In the genomic region with DNA sequence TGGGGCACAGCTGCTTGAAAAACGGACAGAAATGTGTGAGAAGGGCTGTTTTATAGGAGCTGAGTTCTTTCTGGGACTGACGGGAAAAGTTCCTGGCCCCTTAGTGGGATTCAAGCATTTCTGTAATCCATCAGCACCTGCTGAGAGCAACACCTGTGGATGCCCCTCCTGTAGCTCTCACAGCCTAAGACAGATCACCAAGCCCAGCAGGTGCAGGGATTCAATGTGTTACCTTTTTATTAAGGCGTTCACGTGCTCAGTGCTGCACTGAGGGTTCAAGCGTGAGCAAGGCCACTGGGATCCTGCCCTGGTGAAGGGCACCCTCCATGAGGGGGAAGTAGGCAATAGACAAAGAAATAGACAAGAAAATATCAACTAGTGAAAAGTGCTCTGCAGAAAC, we compare ENCODE assay signal across 27 cellular contexts. TPM values are rescaled to one million over a fixed set of nuclear protein-coding genes. Genes with fewer than 3 reads are reported as not detected.
DNase-seq lines count a peak whose midpoint lies in the region; TF ChIP-seq lines count a peak whose summit lies in the region.
"Had no signal": no experiment of that assay in that cellular context is flagged by ENCODE, and none has a peak within 500 bp of the region (broad histone marks: within the 10 kb centered on the region; RNA-seq: fewer than 3 reads in every experiment).

No MANE protein-coding gene starts in this region.

- POLR2A ChIA-PET in HEK293 (lab: Yijun Ruan, JAX), result no interaction called here

- peaks cover 4% of the 10 kb centered on the region for H3K4me1 Mint-ChIP-seq in endodermal cell

- peaks cover 3% of the 10 kb centered on the region for H3K27me3 Mint-ChIP-seq in endodermal cell (ENCODE audit: insufficient read depth)

- H3K27me3 ChIP-seq in endodermal cell (ENCODE audit: control insufficient read depth, insufficient read depth, low read length, poor library complexity, severe bottlenecking), result no peaks in the 10 kb centered on the region
- H3K27me3 ChIP-seq: BLaER1, SJSA1 had no signal

- H3K9ac ChIP-seq in endodermal cell (ENCODE audit: extremely low read depth, low read length, poor library complexity, severe bottlenecking), result no peak overlapping the region
- H3K9ac ChIP-seq: BLaER1 had no signal

- 80 to 85% methylated on average over 5 of the region's 5 CpGs for WGBS in endodermal cell (ENCODE audit: insufficient coverage in 1 of 2, insufficient read length in 1 of 2), 2 experiments

- no peak overlapping the region for H3K4me3 ChIP-seq in HEK293 (ENCODE audit: low read depth, low read length)
- H3K4me3 ChIP-seq in endodermal cell (ENCODE audit: low read length), result no peak overlapping the region
- H3K4me3 ChIP-seq: BLaER1, K562, PC-9, SJSA1 had no signal

- intact Hi-C loops in posterior vena cava (cut with DNase I), result no loop called here

- H3K9me3 Mint-ChIP-seq in endodermal cell, result peaks cover 3% of the 10 kb centered on the region
- H3K9me3 Mint-ChIP-seq: HFFc6 had no signal

- H3K27ac Mint-ChIP-seq in endodermal cell, result no peak overlapping the region
- H3K27ac Mint-ChIP-seq: CD4-positive, CD25-positive, alpha-beta regulatory T cell; H9; HFFc6 had no signal

- DNase-seq in COLO668 (lab: John Stamatoyannopoulos, UW; ENCODE audit: unreplicated experiment) (peak; percentile 62), NCI-H2107 treated with DMSO at 0.1 percent for 48 hours (lab: John Stamatoyannopoulos, UW; ENCODE audit: unreplicated experiment) (peak; percentile 32), endodermal cell (peak; percentile 58), RPMI8226 (no peak), posterior vena cava (ENCODE audit: low spot score) (no peak), superior temporal gyrus (ENCODE audit: extremely low spot score) (no peak)
- DNase-seq in activated naive CD4-positive, alpha-beta T cell treated with Interleukin-2 at 50 U/mL for 16 hours, result no peak
- DNase-seq: CD4-positive, CD25-positive, alpha-beta regulatory T cell; COR-L47; DMS53; H9; HFFc6; MV-4-11; NCI-H1105 treated with DMSO at 0.1 percent for 48 hours; NCI-H1694; NCI-H2029 treated with DMSO at 0.1 percent for 48 hours; NCI-H226; NCI-H524; NCI-H774; PC-9; Right ventricle myocardium superior; T-helper 2 cell had no signal

- no peaks in the 10 kb centered on the region for H3K36me3 Mint-ChIP-seq in endodermal cell (ENCODE audit: low read depth)
- H3K36me3 Mint-ChIP-seq: CD4-positive, CD25-positive, alpha-beta regulatory T cell had no signal

- TF ChIP-seq CTCF in HEK293 (tag by site-specific recombination; IDR thresholded peaks at IDR 0.05), result no peak
- no peak for TF ChIP-seq CTCF in endodermal cell (conservative IDR thresholded peaks at IDR 0.05)

- H3K4me3 Mint-ChIP-seq in endodermal cell, result no peak overlapping the region
- H3K4me3 Mint-ChIP-seq: CD4-positive, CD25-positive, alpha-beta regulatory T cell; H9; HFFc6 had no signal

- H3K9me3 ChIP-seq in HEK293 (ENCODE audit: control insufficient read depth, insufficient read depth, low read depth, low read length) (no peaks in the 10 kb centered on the region), endodermal cell (ENCODE audit: control insufficient read depth, low read length) (peaks cover 5% of the 10 kb centered on the region)
- H3K9me3 ChIP-seq: SJSA1 had no signal

- no peaks in the 10 kb centered on the region for H3K36me3 ChIP-seq in HEK293 (ENCODE audit: control insufficient read depth in 2 of 2, insufficient read depth in 1 of 2, low read length in 2 of 2)
- H3K36me3 ChIP-seq in endodermal cell (ENCODE audit: control insufficient read depth, insufficient read depth, low read length), result no peaks in the 10 kb centered on the region
- H3K36me3 ChIP-seq: BLaER1, SJSA1 had no signal

- H3K4me1 ChIP-seq in HEK293 (ENCODE audit: control insufficient read depth, insufficient read depth, low read length) (peaks cover 2% of the 10 kb centered on the region; the same call in 1 of the 2 replicates), endodermal cell (ENCODE audit: control insufficient read depth, insufficient read depth, low read length) (no peaks in the 10 kb centered on the region)

- H3K27ac ChIP-seq in HEK293 (ENCODE audit: extremely low read depth, low read depth, low read length) (no peak overlapping the region), endodermal cell (ENCODE audit: low read depth, low read length) (no peak overlapping the region)
- H3K27ac ChIP-seq: BLaER1, PC-9, SJSA1 had no signal

- CTCF ChIA-PET in HEK293 (lab: Yijun Ruan, JAX), result no interaction called here

TF ChIP-seq in HEK293, 187 proteins besides CTCF, POLR2A, EP300 and RAD21:
- peak; percentile 58; the same call in 1 of the 2 replicates for TF ChIP-seq SCRT1 (tag by site-specific recombination; IDR thresholded peaks at IDR 0.05; ENCODE audit: borderline replicate concordance)
- TF ChIP-seq ZNF174 (tag by site-specific recombination; IDR thresholded peaks at IDR 0.05), result no peak
- peak; percentile 71 for TF ChIP-seq SCRT2 (tag by site-specific recombination; IDR thresholded peaks at IDR 0.05)

RNA-seq across cellular contexts. Expression of gene OLFML2B, which starts 14.9 kb away (rescaled TPM):
- total RNA-seq in endodermal cell (under 1 TPM; 0.75 to 1.00 TPM), posterior vena cava (10 to 100 TPM; 30.8 to 49.7 TPM)
- 5.8 TPM for polyA plus RNA-seq in endodermal cell (2013, experiment 1 of 2)
- polyA plus RNA-seq in endodermal cell (2013, experiment 2 of 2), result 5.5 TPM
- total RNA-seq: CD4-positive, CD25-positive, alpha-beta regulatory T cell; K562; MCF 10A; PC-9 had no signal
- polyA plus RNA-seq: K562 had no signal

Comparison
In these comparisons a context has a peak if more than half of its experiments do, and no peak if none do; other contexts are left out.
1. DNase-seq: peak in COLO668 (single experiment), NCI-H2107 treated with DMSO at 0.1 percent for 48 hours (single experiment) and endodermal cell (single experiment); none in RPMI8226 (single experiment), activated naive CD4-positive, alpha-beta T cell treated with Interleukin-2 at 50 U/mL for 16 hours (single experiment), posterior vena cava (single experiment) and superior temporal gyrus (single experiment).
2. RNA of gene OLFML2B, which starts 14.9 kb away (total RNA-seq): 30.8 to 49.7 TPM in posterior vena cava; 0.75 to 1.00 TPM in endodermal cell; every median in the first group is over 10 times any median in the second.